16 cellular contexts compared by ENCODE assay signal in the genomic region with DNA sequence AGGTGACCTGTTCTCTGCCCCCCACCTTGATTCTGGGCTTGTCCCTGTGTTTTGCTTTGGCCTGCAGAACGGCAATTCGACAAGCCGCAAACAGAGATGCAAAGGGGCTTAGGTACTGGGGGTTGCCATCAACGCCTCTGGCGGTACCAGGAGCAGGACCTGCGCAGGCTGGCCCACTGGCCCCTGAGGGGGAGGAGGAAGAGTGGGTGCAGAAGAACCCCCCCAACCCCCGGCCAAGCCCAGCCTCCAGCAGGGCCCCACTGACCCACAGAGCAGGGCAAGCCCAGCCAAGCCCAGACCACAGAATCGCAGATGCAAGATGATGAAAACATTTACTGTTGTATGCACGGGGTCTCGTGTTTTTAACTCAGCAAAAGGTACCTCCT.
DNase-seq lines count a peak whose midpoint lies in the region; ATAC-seq and TF ChIP-seq lines count a peak whose summit lies in the region.
"Had no signal": no experiment of that assay in that cellular context is flagged by ENCODE, and none has a peak within 500 bp of the region (broad histone marks: within the 10 kb centered on the region; RNA-seq: fewer than 3 reads in every experiment).

No MANE protein-coding gene starts in this region.

- no peak overlapping the region for H3K27ac ChIP-seq in right atrium auricular region
- H3K27ac ChIP-seq in dorsolateral prefrontal cortex, result peak overlapping the region in 54 of 59 donors; percentile 5 to 85 (median 66)
- no peak overlapping the region for H3K27ac ChIP-seq in neuronal stem cell (replicated peaks; ENCODE audit: low read length)
- H3K27ac ChIP-seq: SJSA1 had no signal

- H3K9ac ChIP-seq in neuronal stem cell (ENCODE audit: low read depth, low read length, poor library complexity), result no peak overlapping the region

- H3K4ac ChIP-seq in neuronal stem cell (ENCODE audit: low read length), result no peak overlapping the region

- H2BK120ac ChIP-seq in neuronal stem cell (ENCODE audit: low read depth, low read length), result no peak overlapping the region

- H4K91ac ChIP-seq in neuronal stem cell (ENCODE audit: low read depth, low read length, poor library complexity), result no peak overlapping the region

- H3K4me1 ChIP-seq in right atrium auricular region, result no peaks in the 10 kb centered on the region
- peaks cover 0 to 17% of the 10 kb centered on the region in 2 donors for H3K4me1 ChIP-seq in neuronal stem cell (ENCODE audit: control insufficient read depth in 2 of 2, insufficient read depth in 1 of 2, low read depth in 1 of 2, low read length in 2 of 2)
- H3K4me1 ChIP-seq: SJSA1 had no signal

- H3K9me3 ChIP-seq in right atrium auricular region, result no peaks in the 10 kb centered on the region
- H3K9me3 ChIP-seq in neuronal stem cell (replicated peaks in 1 of 2; ENCODE audit: control insufficient read depth in 2 of 2, insufficient read depth in 1 of 2, low read depth in 1 of 2, low read length in 2 of 2), result no peaks in the 10 kb centered on the region
- H3K9me3 ChIP-seq: SJSA1 had no signal

- intact Hi-C loops in Right ventricle myocardium inferior (cut with DNase I) (no loop called here), dorsolateral prefrontal cortex (cut with DNase I) (loop anchor here (2.0 to 10.0 kb wide), 2 partner anchors 90 to 92 kb away; partner anchors contain the start of gene PPP2R2C (in 2 of the 2))

- no peak overlapping the region for H4K8ac ChIP-seq in neuronal stem cell (ENCODE audit: low read depth, low read length)

- no peak overlapping the region for H3K4me2 ChIP-seq in neuronal stem cell (ENCODE audit: insufficient read depth, low read length, poor library complexity, severe bottlenecking)

- no peak overlapping the region for H3K23ac ChIP-seq in neuronal stem cell (ENCODE audit: low read depth, low read length, poor library complexity)

- no CpG with 5 or more reads among the region's 10 CpGs for WGBS in neuronal stem cell (ENCODE audit: extremely low coverage in 2 of 2, insufficient read length in 2 of 2, insufficient replicate concordance in 1 of 2), 2 donors

- H3K18ac ChIP-seq in neuronal stem cell (ENCODE audit: low read length), result peak overlapping the region; percentile 46

- H3K27me3 ChIP-seq in right atrium auricular region, result peaks cover 0 to 2% of the 10 kb centered on the region in 2 donors
- H3K27me3 ChIP-seq in dorsolateral prefrontal cortex, result no peaks in the 10 kb centered on the region
- peaks cover 0 to 32% (median 0%) of the 10 kb centered on the region in 3 experiments for H3K27me3 ChIP-seq in neuronal stem cell (ENCODE audit: control insufficient read depth in 3 of 3, insufficient read depth in 3 of 3, low read depth in 1 of 3, low read length in 3 of 3)

- no peak overlapping the region for H2BK15ac ChIP-seq in neuronal stem cell (ENCODE audit: low read length)

- H2BK5ac ChIP-seq in neuronal stem cell (ENCODE audit: low read length), result peak overlapping the region; percentile 14

- no peak overlapping the region for H2AFZ ChIP-seq in neuronal stem cell (ENCODE audit: low read length)

- TF ChIP-seq CTCF in right atrium auricular region (IDR thresholded peaks at IDR 0.05) (no peak), dorsolateral prefrontal cortex (IDR thresholded peaks at IDR 0.05 in 54 of 56, conservative IDR thresholded peaks at IDR 0.05 in 2 of 56; ENCODE audit: low read depth in 1 of 56, partially characterized antibody in 56 of 56) (no peak)

- H2AK5ac ChIP-seq in neuronal stem cell (ENCODE audit: low read depth, low read length), result no peak overlapping the region

- no peaks in the 10 kb centered on the region for H3K79me1 ChIP-seq in neuronal stem cell (ENCODE audit: low read depth, low read length)

- H3K36me3 ChIP-seq in right atrium auricular region, result no peaks in the 10 kb centered on the region
- H3K36me3 ChIP-seq in neuronal stem cell (replicated peaks in 1 of 2; ENCODE audit: control insufficient read depth in 2 of 2, insufficient read depth in 2 of 2, low read length in 2 of 2), result no peaks in the 10 kb centered on the region
- H3K36me3 ChIP-seq: SJSA1 had no signal

- no peak for ATAC-seq in Right ventricle myocardium inferior
- ATAC-seq: CD8-positive, alpha-beta T cell; HCT116 had no signal

- no peak overlapping the region for H3K4me3 ChIP-seq in right atrium auricular region
- H3K4me3 ChIP-seq in dorsolateral prefrontal cortex, result no peak overlapping the region
- no peak overlapping the region for H3K4me3 ChIP-seq in neuronal stem cell (ENCODE audit: low read length in 2 of 2)
- H3K4me3 ChIP-seq: SJSA1 had no signal

- peak; percentile 47 for DNase-seq in Right ventricle myocardium inferior (ENCODE audit: missing footprints)
- no peak for DNase-seq in right atrium auricular region (ENCODE audit: low spot score)
- DNase-seq in dorsolateral prefrontal cortex, result no peak
- DNase-seq in neuronal stem cell (ENCODE audit: low spot score), result no peak
- no peak for DNase-seq in glomerular visceral epithelial cell (ENCODE audit: extremely low spot score)
- no peak for DNase-seq in HUDEP-2 (lab: John Stamatoyannopoulos, UW; ENCODE audit: unreplicated experiment in 76 of 76)
- DNase-seq in epidermal melanocyte (ENCODE audit: insufficient read length, low spot score), result no peak
- DNase-seq: AML-193; CD8-positive, alpha-beta T cell; MV-4-11; NCI-H2081; NCI-H2171; NCI-H524 treated with DMSO at 0.1 percent for 48 hours; NCI-H82 had no signal

- H2BK12ac ChIP-seq in neuronal stem cell (ENCODE audit: low read length), result no peak overlapping the region

- H3K14ac ChIP-seq in neuronal stem cell (ENCODE audit: low read length), result peak overlapping the region; percentile 42

Comparison
In these comparisons a context has a peak if more than half of its experiments do, and no peak if none do; other contexts are left out.
1. H3K27ac ChIP-seq: peak in dorsolateral prefrontal cortex (54 of 59); none in right atrium auricular region (0 of 2) and neuronal stem cell (single experiment).